ENCODE assay signal across 18 cellular contexts in the genomic region with DNA sequence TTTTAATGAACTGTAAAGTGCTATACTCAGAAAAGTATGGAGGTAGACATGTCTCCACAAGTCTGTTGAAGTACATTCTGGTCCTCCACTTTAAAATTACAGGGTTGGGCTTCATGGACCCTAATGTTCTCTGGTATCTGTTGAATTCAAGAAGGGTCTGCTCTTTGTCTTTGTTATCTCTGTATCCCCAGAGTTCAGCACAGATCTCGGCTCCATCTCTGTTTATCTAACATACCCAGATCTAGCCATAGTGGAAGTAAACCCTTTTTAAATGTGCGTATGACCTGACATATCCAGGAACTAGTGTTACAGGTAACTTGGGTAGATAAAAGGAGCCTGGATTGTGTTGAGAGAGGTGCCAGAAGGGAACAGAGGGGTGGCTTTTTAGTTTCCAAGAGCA. TPM values are rescaled to one million over a fixed set of nuclear protein-coding genes. Genes with fewer than 3 reads are reported as not detected.
DNase-seq lines count a peak whose midpoint lies in the region; ATAC-seq, FAIRE-seq and TF ChIP-seq lines count a peak whose summit lies in the region.
"Had no signal": no experiment of that assay in that cellular context is flagged by ENCODE, and none has a peak within 500 bp of the region (broad histone marks: within the 10 kb centered on the region; RNA-seq: fewer than 3 reads in every experiment).

No MANE protein-coding gene starts in this region.

- no peaks in the 10 kb centered on the region for H3K36me3 Mint-ChIP-seq in glutamatergic neuron (ENCODE audit: unreplicated experiment)
- no peaks in the 10 kb centered on the region for H3K36me3 Mint-ChIP-seq in activated CD4-positive, alpha-beta memory T cell treated with anti-CD3 and anti-CD28 coated beads for 36 hours
- H3K36me3 Mint-ChIP-seq: CD14-positive monocyte had no signal

- H3K9me3 Mint-ChIP-seq in glutamatergic neuron (ENCODE audit: unreplicated experiment), result peaks cover 2% of the 10 kb centered on the region
- no peaks in the 10 kb centered on the region for H3K9me3 Mint-ChIP-seq in activated CD4-positive, alpha-beta memory T cell treated with anti-CD3 and anti-CD28 coated beads for 36 hours

- H3K4me3 Mint-ChIP-seq in glutamatergic neuron (ENCODE audit: unreplicated experiment), result peak overlapping the region; percentile 70
- no peak overlapping the region for H3K4me3 Mint-ChIP-seq in activated CD4-positive, alpha-beta memory T cell treated with anti-CD3 and anti-CD28 coated beads for 36 hours
- H3K4me3 Mint-ChIP-seq: CD14-positive monocyte had no signal

- CTCF ChIA-PET in activated CD4-positive, alpha-beta memory T cell treated with anti-CD3 and anti-CD28 coated beads for 36 hours (lab: Charles Lee), result no interaction called here

- no peak for FAIRE-seq in kidney (lab: Jason Lieb, UNC)

- POLR2A ChIA-PET in activated CD4-positive, alpha-beta memory T cell treated with anti-CD3 and anti-CD28 coated beads for 36 hours (lab: Charles Lee), result no interaction called here

- H3K27ac Mint-ChIP-seq in glutamatergic neuron (ENCODE audit: unreplicated experiment), result peak overlapping the region; percentile 87
- no peak overlapping the region for H3K27ac Mint-ChIP-seq in activated CD4-positive, alpha-beta memory T cell treated with anti-CD3 and anti-CD28 coated beads for 36 hours
- H3K27ac Mint-ChIP-seq: CD14-positive monocyte had no signal

- no peak overlapping the region for H3K27ac ChIP-seq in kidney (ENCODE audit: low read depth in 2 of 2, low read length in 2 of 2)

- no peak overlapping the region for H3K4me3 ChIP-seq in kidney (ENCODE audit: low read length in 2 of 2)
- H3K4me3 ChIP-seq: HAP-1 had no signal

- no peak for TF ChIP-seq CTCF in glutamatergic neuron (IDR thresholded peaks at IDR 0.05; ENCODE audit: partially characterized antibody, unreplicated experiment)
- no peak for TF ChIP-seq CTCF in kidney (IDR thresholded peaks at IDR 0.05; ENCODE audit: borderline replicate concordance, extremely low read depth, insufficient read depth)

- intact Hi-C loops in kidney (cut with DNase I), result no loop called here
- intact Hi-C loops in activated CD4-positive, alpha-beta memory T cell treated with anti-CD3 and anti-CD28 coated beads for 36 hours (cut with micrococcal nuclease), result no loop called here

- no peaks in the 10 kb centered on the region for H3K9me3 ChIP-seq in kidney (ENCODE audit: control insufficient read depth in 1 of 2, low read length in 2 of 2)
- H3K9me3 ChIP-seq: HAP-1 had no signal

- no peaks in the 10 kb centered on the region for H3K4me1 ChIP-seq in kidney (ENCODE audit: control insufficient read depth in 1 of 2, insufficient read depth in 1 of 2, low read depth in 1 of 2, low read length in 2 of 2)
- H3K4me1 ChIP-seq: HAP-1 had no signal

- no peak overlapping the region for H3K9ac ChIP-seq in kidney (ENCODE audit: low read length in 2 of 2)

- DNase-seq in DMS79 (lab: John Stamatoyannopoulos, UW) (peak; percentile 85), NCI-H1105 treated with DMSO at 0.1 percent for 48 hours (lab: John Stamatoyannopoulos, UW) (peak; percentile 93), NCI-H748 (lab: John Stamatoyannopoulos, UW; ENCODE audit: unreplicated experiment) (peak; percentile 91), glutamatergic neuron (no peak), kidney (no peak), NCI-H1694 treated with DMSO at 0.1 percent for 48 hours (lab: John Stamatoyannopoulos, UW) (no peak)
- no peak for DNase-seq in activated CD4-positive, alpha-beta memory T cell treated with anti-CD3 and anti-CD28 coated beads for 36 hours
- DNase-seq: ACHN, AML-193, DMS53, OCI-M1, RPMI8226, SW 1271 had no signal

- no peak for ATAC-seq in HG03460 (IDR thresholded peaks at IDR 0.05; ENCODE audit: unreplicated experiment)

- H3K4me1 Mint-ChIP-seq in glutamatergic neuron (ENCODE audit: low read depth, unreplicated experiment), result peaks cover 64% of the 10 kb centered on the region
- H3K4me1 Mint-ChIP-seq in activated CD4-positive, alpha-beta memory T cell treated with anti-CD3 and anti-CD28 coated beads for 36 hours (ENCODE audit: low read depth), result no peaks in the 10 kb centered on the region
- H3K4me1 Mint-ChIP-seq: CD14-positive monocyte had no signal

- H3K36me3 ChIP-seq in kidney (ENCODE audit: control insufficient read depth in 1 of 2, insufficient read depth in 2 of 2, low read length in 2 of 2), result no peaks in the 10 kb centered on the region
- H3K36me3 ChIP-seq: HAP-1 had no signal

- H3K27me3 Mint-ChIP-seq in glutamatergic neuron (ENCODE audit: unreplicated experiment), result peaks cover 3% of the 10 kb centered on the region
- peaks cover 12% of the 10 kb centered on the region for H3K27me3 Mint-ChIP-seq in activated CD4-positive, alpha-beta memory T cell treated with anti-CD3 and anti-CD28 coated beads for 36 hours

RNA-seq across cellular contexts. Expression of a gene that starts 30.6 kb away (rescaled TPM):
- total RNA-seq in glutamatergic neuron (ENCODE audit: unreplicated experiment) (477 TPM), kidney (not detected)
- not detected for polyA plus RNA-seq in kidney (ENCODE audit: insufficient read depth, low read depth, low replicate concordance)
- not detected for total RNA-seq in activated CD4-positive, alpha-beta memory T cell treated with anti-CD3 and anti-CD28 coated beads for 36 hours
- total RNA-seq: LHCN-M2; T-helper 2 cell treated with Interferon-gamma antibody and Interleukin-4, amounts not matched to agents 100 ng/mL and 5 ng/mL, for 36 hours had no signal
- polyA plus RNA-seq: CD14-positive monocyte had no signal

Comparison
In these comparisons a context has a peak if more than half of its experiments do, and no peak if none do; other contexts are left out.
1. DNase-seq: peak in DMS79 (single experiment), NCI-H1105 treated with DMSO at 0.1 percent for 48 hours (single experiment) and NCI-H748 (single experiment); none in glutamatergic neuron (single experiment), kidney (single experiment), NCI-H1694 treated with DMSO at 0.1 percent for 48 hours (single experiment) and activated CD4-positive, alpha-beta memory T cell treated with anti-CD3 and anti-CD28 coated beads for 36 hours (single experiment).
2. RNA of a gene that starts 30.6 kb away (total RNA-seq): 477 TPM in glutamatergic neuron (single experiment); not detected in kidney (single experiment) and not detected in activated CD4-positive, alpha-beta memory T cell treated with anti-CD3 and anti-CD28 coated beads for 36 hours; every median in the first group is over 100 times any median in the second.